ENCODE assay signal across 10 cellular contexts in the genomic region with DNA sequence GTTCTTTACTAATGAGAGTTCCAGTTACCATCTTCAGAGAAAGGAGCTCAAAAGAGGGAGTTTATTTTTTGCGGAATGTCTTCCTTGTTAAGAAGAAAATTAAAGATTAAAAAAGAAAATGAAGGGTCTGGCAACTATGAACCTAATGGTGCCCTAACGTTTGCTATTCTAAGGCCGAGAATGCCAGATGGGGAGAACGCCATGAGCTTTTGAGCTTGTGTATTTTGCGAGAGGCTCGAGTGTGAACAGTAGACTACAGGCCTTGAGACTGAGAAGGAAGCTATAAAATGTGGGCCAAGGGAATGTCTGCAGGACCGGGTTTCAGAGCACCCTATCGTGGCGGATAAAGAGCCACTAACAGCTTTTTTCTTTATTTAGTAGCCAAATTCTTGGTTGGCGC.
DNase-seq lines count a peak whose midpoint lies in the region.
"Had no signal": no experiment of that assay in that cellular context is flagged by ENCODE, and none has a peak within 500 bp of the region (broad histone marks: within the 10 kb centered on the region; RNA-seq: fewer than 3 reads in every experiment).

No MANE protein-coding gene starts in this region.

- 0 out of 2 replicates have a peak, but pooled peaks cover 4% of the 10 kb centered on the region for H3K4me1 ChIP-seq in iPS-20b (ENCODE audit: insufficient read depth, low read length)
- peaks cover 0 to 25% (median 23%) of the 10 kb centered on the region in 5 donors for H3K4me1 ChIP-seq in subcutaneous abdominal adipose tissue (ENCODE audit: control insufficient read depth in 5 of 5, insufficient read depth in 5 of 5, low read length in 5 of 5)
- H3K4me1 ChIP-seq: BLaER1 treated with 17β-estradiol and CSF1 and Interleukin-3, amounts not matched to agents 10 nM and 100 nM had no signal

- no peaks in the 10 kb centered on the region for H3K9me3 Mint-ChIP-seq in T-helper 1 cell treated with Interleukin-12 subunit alpha and Interleukin-12 subunit beta and Interleukin-4 antibody, amounts not matched to agents 30 μg/mL and 1 μg/mL, for 36 hours
- no peaks in the 10 kb centered on the region for H3K9me3 Mint-ChIP-seq in activated naive CD8-positive, alpha-beta T cell (ENCODE audit: low read depth)

- no peaks in the 10 kb centered on the region for H3K36me3 Mint-ChIP-seq in T-helper 1 cell treated with Interleukin-12 subunit alpha and Interleukin-12 subunit beta and Interleukin-4 antibody, amounts not matched to agents 30 μg/mL and 1 μg/mL, for 36 hours (ENCODE audit: low read depth)
- H3K36me3 Mint-ChIP-seq in activated naive CD8-positive, alpha-beta T cell = peaks cover 2% of the 10 kb centered on the region

- DNase-seq in T-helper 1 cell (no peak), NCI-H1694 treated with DMSO at 0.1 percent for 48 hours (lab: John Stamatoyannopoulos, UW) (no peak), NCI-H187 (lab: John Stamatoyannopoulos, UW) (no peak)
- no peak for DNase-seq in activated CD8-positive, alpha-beta memory T cell treated with anti-CD3 and anti-CD28 coated beads, Interleukin-2, amount 50 U/mL, for 4 hours
- DNase-seq: effector CD8-positive, alpha-beta T cell had no signal

- peak overlapping the region; percentile 89 for H3K27ac ChIP-seq in iPS-20b (ENCODE audit: low read length)
- H3K27ac ChIP-seq in subcutaneous abdominal adipose tissue (ENCODE audit: low read depth, low read length) = peak overlapping the region; percentile 75
- H3K27ac ChIP-seq: BLaER1 treated with 17β-estradiol and CSF1 and Interleukin-3, amounts not matched to agents 10 nM and 100 nM had no signal

- H3K4me1 Mint-ChIP-seq in T-helper 1 cell treated with Interleukin-12 subunit alpha and Interleukin-12 subunit beta and Interleukin-4 antibody, amounts not matched to agents 30 μg/mL and 1 μg/mL, for 36 hours (ENCODE audit: low read depth) = peaks cover 19% of the 10 kb centered on the region
- H3K4me1 Mint-ChIP-seq in activated naive CD8-positive, alpha-beta T cell (ENCODE audit: low read depth) = peaks cover 33% of the 10 kb centered on the region

- H3K27me3 ChIP-seq in iPS-20b (ENCODE audit: insufficient read depth, low read length) (peaks cover 41% of the 10 kb centered on the region), subcutaneous abdominal adipose tissue (ENCODE audit: control insufficient read depth in 5 of 5, insufficient read depth in 4 of 5, low read length in 5 of 5) (peaks cover 2 to 10% (median 5%) of the 10 kb centered on the region in 5 donors)
- H3K27me3 ChIP-seq: BLaER1 treated with 17β-estradiol and CSF1 and Interleukin-3, amounts not matched to agents 10 nM and 100 nM had no signal

- H3K9me3 ChIP-seq in iPS-20b (ENCODE audit: insufficient read depth, low read depth, low read length) = no peaks in the 10 kb centered on the region
- no peaks in the 10 kb centered on the region for H3K9me3 ChIP-seq in subcutaneous abdominal adipose tissue (ENCODE audit: control insufficient read depth in 5 of 5, low read length in 5 of 5)

- peak overlapping the region; percentile 88 for H3K4me3 Mint-ChIP-seq in T-helper 1 cell treated with Interleukin-12 subunit alpha and Interleukin-12 subunit beta and Interleukin-4 antibody, amounts not matched to agents 30 μg/mL and 1 μg/mL, for 36 hours
- peak overlapping the region; percentile 91 for H3K4me3 Mint-ChIP-seq in activated naive CD8-positive, alpha-beta T cell

- H3K9ac ChIP-seq in iPS-20b (ENCODE audit: low read depth, low read length) = peak overlapping the region; percentile 95; the same call in 1 of the 2 replicates
- peak overlapping the region; percentile 31 to 83 (median 70) for H3K9ac ChIP-seq in subcutaneous abdominal adipose tissue (ENCODE audit: low read length in 5 of 5)
- H3K9ac ChIP-seq: BLaER1 treated with 17β-estradiol and CSF1 and Interleukin-3, amounts not matched to agents 10 nM and 100 nM had no signal

- H3K36me3 ChIP-seq in iPS-20b (ENCODE audit: insufficient read depth, low read depth, low read length) (no peaks in the 10 kb centered on the region), subcutaneous abdominal adipose tissue (ENCODE audit: control insufficient read depth in 5 of 5, insufficient read depth in 5 of 5, low read length in 5 of 5) (no peaks in the 10 kb centered on the region)
- H3K36me3 ChIP-seq: BLaER1 treated with 17β-estradiol and CSF1 and Interleukin-3, amounts not matched to agents 10 nM and 100 nM had no signal

- peaks cover 44% of the 10 kb centered on the region for H3K27me3 Mint-ChIP-seq in T-helper 1 cell treated with Interleukin-12 subunit alpha and Interleukin-12 subunit beta and Interleukin-4 antibody, amounts not matched to agents 30 μg/mL and 1 μg/mL, for 36 hours (ENCODE audit: low read depth)
- H3K27me3 Mint-ChIP-seq in activated naive CD8-positive, alpha-beta T cell = peaks cover 13% of the 10 kb centered on the region

- H3K4me3 ChIP-seq in iPS-20b (ENCODE audit: low read length) = peak overlapping the region; percentile 95
- H3K4me3 ChIP-seq in subcutaneous abdominal adipose tissue (ENCODE audit: low read depth in 1 of 5, low read length in 5 of 5) = peak overlapping the region; percentile 67 to 94 (median 84)
- H3K4me3 ChIP-seq: BLaER1 treated with 17β-estradiol and CSF1 and Interleukin-3, amounts not matched to agents 10 nM and 100 nM had no signal

- H3K27ac Mint-ChIP-seq in T-helper 1 cell treated with Interleukin-12 subunit alpha and Interleukin-12 subunit beta and Interleukin-4 antibody, amounts not matched to agents 30 μg/mL and 1 μg/mL, for 36 hours = peak overlapping the region; percentile 76
- peak overlapping the region; percentile 91 for H3K27ac Mint-ChIP-seq in activated naive CD8-positive, alpha-beta T cell
